In genomic region chr16:49836218-49836617, GRCh38 we compare ENCODE assay signal across 1 cellular context.
TF ChIP-seq lines count a peak whose summit lies in the region.

No MANE protein-coding gene starts in this region.

TF ChIP-seq in HepG2, 621 proteins besides CTCF, POLR2A, EP300 and RAD21:
- no peak for TF ChIP-seq AGO1 (IDR thresholded peaks at IDR 0.05; ENCODE audit: low read depth, low read length, poor library complexity, severe bottlenecking)
- TF ChIP-seq GTF2F1 (IDR thresholded peaks at IDR 0.05; ENCODE audit: low read length), result no peak
- no peak for TF ChIP-seq JUNB (CRISPR knock-in tag; IDR thresholded peaks at IDR 0.05; ENCODE audit: borderline replicate concordance)
- no peak for TF ChIP-seq HES4 (CRISPR knock-in tag; IDR thresholded peaks at IDR 0.05; ENCODE audit: borderline replicate concordance)
- no peak for TF ChIP-seq ZNF589 (CRISPR knock-in tag; conservative IDR thresholded peaks at IDR 0.05)
- no peak for TF ChIP-seq ZNF280B (CRISPR knock-in tag; IDR thresholded peaks at IDR 0.05; ENCODE audit: borderline replicate concordance)
- no peak for TF ChIP-seq STAG1 (CRISPR knock-in tag; IDR thresholded peaks at IDR 0.05)
- no peak for TF ChIP-seq SPEN (CRISPR knock-in tag; IDR thresholded peaks at IDR 0.05; ENCODE audit: low read depth)
- TF ChIP-seq RFXANK (CRISPR knock-in tag; IDR thresholded peaks at IDR 0.05), result no peak
- no peak for TF ChIP-seq ZNF556 (CRISPR knock-in tag; IDR thresholded peaks at IDR 0.05; ENCODE audit: borderline replicate concordance)
- no peak for TF ChIP-seq TBP (CRISPR knock-in tag; IDR thresholded peaks at IDR 0.05)
TF ChIP-seq in HepG2: peak in this region for 0.
